Comparison of ENCODE assay signal across 26 cellular contexts in the genomic region with DNA sequence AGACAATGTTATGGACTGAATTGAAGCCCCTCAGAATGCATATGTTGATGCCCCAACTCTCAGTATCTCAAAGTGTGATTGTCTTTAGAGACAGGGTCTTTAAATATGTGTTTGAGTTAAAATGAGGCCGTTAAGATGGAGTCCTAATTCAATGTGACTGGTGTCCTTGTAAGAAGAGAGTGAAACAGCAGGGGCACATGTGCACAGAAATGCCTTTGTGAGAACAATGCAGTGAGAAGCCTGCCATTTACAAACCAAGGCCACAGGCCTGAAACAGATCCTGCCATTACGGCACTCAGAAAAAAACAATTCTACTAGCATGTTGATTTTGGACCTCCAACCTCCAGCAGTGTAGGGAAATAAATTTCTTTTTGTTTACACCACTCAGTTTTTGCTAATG.
"Had no signal": no experiment of that assay in that cellular context is flagged by ENCODE, and none has a peak within 500 bp of the region (broad histone marks: within the 10 kb centered on the region; RNA-seq: fewer than 3 reads in every experiment).

No MANE protein-coding gene starts in this region.

- H3K27ac ChIP-seq: body of pancreas, Peyer's patch, RWPE1, SJCRH30, WERI-Rb-1 had no signal

- H3K4me3 ChIP-seq: body of pancreas, Peyer's patch, SJCRH30 had no signal

- H3K27me3 Mint-ChIP-seq: activated CD8-positive, alpha-beta T cell treated with anti-CD3 and anti-CD28 coated beads for 36 hours had no signal

- H3K27ac Mint-ChIP-seq: activated CD8-positive, alpha-beta T cell treated with anti-CD3 and anti-CD28 coated beads for 36 hours; activated naive CD4-positive, alpha-beta T cell treated with anti-CD3 and anti-CD28 coated beads, Interleukin-2, amount 50 U/mL, for 24 hours; activated T-cell treated with anti-CD3 and anti-CD28 coated beads, Interleukin-2, amount 50 U/mL, for 72 hours had no signal

- H3K4me3 Mint-ChIP-seq: activated CD8-positive, alpha-beta T cell treated with anti-CD3 and anti-CD28 coated beads for 36 hours; activated naive CD4-positive, alpha-beta T cell treated with anti-CD3 and anti-CD28 coated beads, Interleukin-2, amount 50 U/mL, for 24 hours; activated T-cell treated with anti-CD3 and anti-CD28 coated beads, Interleukin-2, amount 50 U/mL, for 72 hours had no signal

- H3K4me1 Mint-ChIP-seq: activated naive CD4-positive, alpha-beta T cell treated with anti-CD3 and anti-CD28 coated beads, Interleukin-2, amount 50 U/mL, for 24 hours had no signal

- H3K27me3 ChIP-seq: body of pancreas, Peyer's patch, SJCRH30 had no signal

- H3K4me1 ChIP-seq: Peyer's patch, SJCRH30 had no signal

- H3K9me3 Mint-ChIP-seq: activated CD8-positive, alpha-beta T cell treated with anti-CD3 and anti-CD28 coated beads for 36 hours; activated naive CD4-positive, alpha-beta T cell treated with anti-CD3 and anti-CD28 coated beads, Interleukin-2, amount 50 U/mL, for 24 hours; activated T-cell treated with anti-CD3 and anti-CD28 coated beads, Interleukin-2, amount 50 U/mL, for 72 hours had no signal

- H3K36me3 ChIP-seq: Peyer's patch, SJCRH30, WERI-Rb-1 had no signal

- H3K9ac ChIP-seq: SK-N-SH had no signal

- H3K4me2 ChIP-seq: SK-N-SH had no signal

- H3K36me3 Mint-ChIP-seq: activated naive CD4-positive, alpha-beta T cell treated with anti-CD3 and anti-CD28 coated beads, Interleukin-2, amount 50 U/mL, for 24 hours had no signal

- H3K9me3 ChIP-seq: body of pancreas, Peyer's patch, SJCRH30, SK-N-SH had no signal

- DNase-seq: activated CD4-positive, alpha-beta T cell treated with anti-CD3 and anti-CD28 coated beads for 4 hours; activated CD8-positive, alpha-beta memory T cell treated with anti-CD3 and anti-CD28 coated beads, Interleukin-2, amount 50 U/mL, for 4 hours; activated CD8-positive, alpha-beta T cell treated with anti-CD3 and anti-CD28 coated beads for 36 hours; activated effector memory CD4-positive, alpha-beta T cell treated with Interleukin-2 at 50 U/mL for 16 hours; activated naive CD4-positive, alpha-beta T cell; activated T-cell treated with anti-CD3 and anti-CD28 coated beads, Interleukin-2, amount 50 U/mL, for 72 hours; aorta; body of pancreas; central memory CD4-positive, alpha-beta T cell; KG1; NCI-H1048; NCI-H1694; NCI-H2029; NCI-H2107; NCI-H345; NCI-H510A; NCI-H526 treated with DMSO at 0.1 percent for 48 hours; NK-92 treated with Interleukin-12 subunit alpha and Interleukin-12 subunit beta, amount 100 ng/mL, for 24 hours; Peyer's patch; Right ventricle myocardium superior; SJCRH30; SK-N-SH; T-helper 1 cell; WERI-Rb-1 had no signal
